In the genomic region with DNA sequence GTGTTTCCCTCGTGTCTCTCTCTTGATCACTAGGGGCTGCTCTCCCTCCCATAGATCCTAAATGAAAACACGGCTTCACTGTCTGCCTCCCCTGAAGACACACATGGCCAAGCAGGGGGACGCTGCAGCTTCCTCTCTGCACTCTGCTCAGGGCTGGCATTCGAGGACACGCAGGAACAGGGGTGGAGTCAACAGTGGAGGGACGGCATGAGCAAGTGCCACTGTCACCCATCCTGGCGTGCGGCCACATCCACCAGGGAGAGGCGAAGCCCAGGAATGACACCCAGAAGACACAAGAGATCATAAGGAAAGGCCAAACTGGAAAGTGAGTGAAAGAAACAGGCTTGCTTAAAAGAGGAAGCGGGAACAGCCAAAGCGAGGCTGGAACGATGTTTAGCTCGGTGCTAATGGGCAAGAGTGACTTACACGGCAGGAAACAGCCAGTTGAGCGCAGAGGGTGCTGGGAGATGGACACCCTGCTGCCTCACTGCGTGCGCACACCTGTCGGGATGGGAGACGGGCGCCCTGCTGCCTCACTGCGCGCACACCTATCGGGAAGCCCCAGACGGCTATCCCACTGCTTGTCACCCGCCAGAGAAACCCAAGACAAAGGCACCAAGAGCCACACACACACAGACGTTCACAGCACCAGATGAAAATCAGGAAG, we compare ENCODE assay signal across 13 cellular contexts. TPM values are rescaled to one million over a fixed set of nuclear protein-coding genes. Genes with fewer than 3 reads are reported as not detected.
DNase-seq lines count a peak whose midpoint lies in the region; ATAC-seq and TF ChIP-seq lines count a peak whose summit lies in the region.
"Had no signal": no experiment of that assay in that cellular context is flagged by ENCODE, and none has a peak within 500 bp of the region (broad histone marks: within the 10 kb centered on the region; RNA-seq: fewer than 3 reads in every experiment).

No MANE protein-coding gene starts in this region.

- H3K4me1 Mint-ChIP-seq in T-helper 17 cell (peaks cover 22% of the 10 kb centered on the region), Calu3 (ENCODE audit: low read depth, unreplicated experiment) (no peaks in the 10 kb centered on the region)
- H3K4me1 Mint-ChIP-seq in naive thymus-derived CD8-positive, alpha-beta T cell = peaks cover 10 to 45% (median 18%) of the 10 kb centered on the region in 4 donors
- H3K4me1 Mint-ChIP-seq: nephron had no signal

- 75 to 81% methylated on average over 26 of the region's 26 CpGs for WGBS in heart right ventricle, 2 donors

- CTCF ChIA-PET in Calu3 (lab: Charles Lee) = no interaction called here

- TF ChIP-seq CTCF in heart right ventricle (IDR thresholded peaks at IDR 0.05) (no peak), Calu3 (IDR thresholded peaks at IDR 0.05; ENCODE audit: unreplicated experiment) (no peak)

- intact Hi-C loops in heart right ventricle (cut with DNase I) = no loop called here
- intact Hi-C loops in Calu3 (cut with micrococcal nuclease; ENCODE audit: unreplicated experiment) = no loop called here
- intact Hi-C loops in sciatic nerve (cut with DNase I) = no loop called here

- DNase-seq in Ammon's horn (ENCODE audit: low spot score) (peak; percentile 38), H7 (peak; percentile 50), T-helper 17 cell (no peak), heart right ventricle (peak; percentile 48 to 58), Calu3 (no peak), sciatic nerve (ENCODE audit: low spot score) (no peak)
- DNase-seq in naive thymus-derived CD8-positive, alpha-beta T cell = no peak
- DNase-seq in stimulated activated CD4-positive, alpha-beta T cell treated with anti-CD3 and anti-CD28 coated beads, Interleukin-1b, Interleukin-23, amount 100 ng/mL, for 48 hours = no peak
- DNase-seq: activated effector memory CD4-positive, alpha-beta T cell treated with anti-CD3 and anti-CD28 coated beads, Interleukin-2, amount 50 U/mL, for 16 hours; NCI-H226; RPMI8226; uterus had no signal

- BruUV-seq in Calu3 (replicated peaks; lab: Mats Ljungman, UMichigan) = no TSS peak

- POLR2A ChIA-PET in naive thymus-derived CD8-positive, alpha-beta T cell (lab: Charles Lee) = interaction anchor here (1.2 kb wide), 1 partner anchor 21 kb away, joined by 3 read pairs; no protein-coding TSS in a partner anchor

- H3K27ac Mint-ChIP-seq in T-helper 17 cell (peak overlapping the region; percentile 86), Calu3 (ENCODE audit: unreplicated experiment) (no peak overlapping the region)
- H3K27ac Mint-ChIP-seq in naive thymus-derived CD8-positive, alpha-beta T cell = peak overlapping the region in 5 of 10 donors; percentile 59 to 80 (median 78)
- H3K27ac Mint-ChIP-seq: nephron had no signal

- no peaks in the 10 kb centered on the region for H3K9me3 ChIP-seq in T-helper 17 cell (ENCODE audit: control insufficient read depth, low read length, poor library complexity, severe bottlenecking)
- H3K9me3 ChIP-seq in heart right ventricle = no peaks in the 10 kb centered on the region
- H3K9me3 ChIP-seq: uterus had no signal

- no peaks in the 10 kb centered on the region for H3K27me3 Mint-ChIP-seq in T-helper 17 cell
- no peaks in the 10 kb centered on the region for H3K27me3 Mint-ChIP-seq in Calu3 (ENCODE audit: unreplicated experiment)
- no peaks in the 10 kb centered on the region for H3K27me3 Mint-ChIP-seq in naive thymus-derived CD8-positive, alpha-beta T cell

- H3K4me1 ChIP-seq in heart right ventricle = peaks cover 0 to 35% (median 22%) of the 10 kb centered on the region in 9 donors
- H3K4me1 ChIP-seq: uterus had no signal

- H3K27me3 ChIP-seq in H7 (ENCODE audit: control insufficient read depth, insufficient read depth, low read length) = no peaks in the 10 kb centered on the region
- H3K27me3 ChIP-seq in heart right ventricle = no peaks in the 10 kb centered on the region
- H3K27me3 ChIP-seq: uterus had no signal

- H3K4me3 Mint-ChIP-seq in T-helper 17 cell = no peak overlapping the region
- no peak overlapping the region for H3K4me3 Mint-ChIP-seq in Calu3 (ENCODE audit: low read depth, unreplicated experiment)
- no peak overlapping the region for H3K4me3 Mint-ChIP-seq in naive thymus-derived CD8-positive, alpha-beta T cell
- H3K4me3 Mint-ChIP-seq: nephron had no signal

- H3K4me3 ChIP-seq in H7 (ENCODE audit: insufficient read depth, low read depth, low read length) (no peak overlapping the region), heart right ventricle (no peak overlapping the region)
- H3K4me3 ChIP-seq: uterus had no signal

- H3K9me3 Mint-ChIP-seq in Calu3 (ENCODE audit: low read depth, unreplicated experiment) = no peaks in the 10 kb centered on the region
- H3K9me3 Mint-ChIP-seq in naive thymus-derived CD8-positive, alpha-beta T cell = no peaks in the 10 kb centered on the region
- H3K9me3 Mint-ChIP-seq: nephron had no signal

- H3K27ac ChIP-seq in heart right ventricle = peak overlapping the region in 3 of 10 donors; percentile 24 to 56 (median 49)
- H3K27ac ChIP-seq: uterus had no signal

- H3K36me3 ChIP-seq in H7 (replicated peaks; ENCODE audit: control insufficient read depth, insufficient read depth, low read length) (peaks cover 24% of the 10 kb centered on the region), heart right ventricle (peaks cover 4 to 88% (median 37%) of the 10 kb centered on the region in 9 donors)
- H3K36me3 ChIP-seq: uterus had no signal

- H3K36me3 Mint-ChIP-seq in T-helper 17 cell (ENCODE audit: low read depth) = no peaks in the 10 kb centered on the region
- H3K36me3 Mint-ChIP-seq in Calu3 (ENCODE audit: insufficient read depth, unreplicated experiment) = peaks cover 46% of the 10 kb centered on the region
- H3K36me3 Mint-ChIP-seq in naive thymus-derived CD8-positive, alpha-beta T cell = peaks cover 0 to 58% (median 0%) of the 10 kb centered on the region in 3 donors

- ATAC-seq in T-helper 17 cell (no peak), heart right ventricle (peak in 7 of 8 donors; percentile 31 to 75 (median 53)), sciatic nerve (no peak)
- ATAC-seq in naive thymus-derived CD8-positive, alpha-beta T cell = no peak

RNA-seq across cellular contexts. Expression of gene C1QTNF12, which starts 13.6 kb away (rescaled TPM):
- 3.6 and 6.3 TPM in 2 replicates for total RNA-seq in H7 (2014; rRNA removed; shearing (Covaris generic))
- total RNA-seq in T-helper 17 cell (1 to 10 TPM in 1 of 2 donors, under 1 TPM in 1; 0.91 to 2.0 TPM), heart right ventricle (1 to 10 TPM in 4 of 10 donors, under 1 TPM in 5, not detected in 1; 0.42 to 1.9 (median 0.90) TPM), Calu3 (2022) (2.0 and 4.2 TPM in 2 replicates), sciatic nerve (3.5 TPM)
- 1 to 10 TPM; 1.6 to 2.3 TPM for polyA plus RNA-seq in heart right ventricle
- total RNA-seq in naive thymus-derived CD8-positive, alpha-beta T cell = 1 to 10 TPM; 5.0 to 7.1 TPM
- polyA plus RNA-seq in naive thymus-derived CD8-positive, alpha-beta T cell = under 1 TPM in 1 of 3 donors, not detected in 2; 0.22 TPM

RNA-seq across cellular contexts. Expression of gene UBE2J2, which starts 13.6 kb away (rescaled TPM):
- 81.8 and 105 TPM in 2 replicates for total RNA-seq in H7 (2014; rRNA removed; shearing (Covaris generic))
- 10 to 100 TPM; 50.6 to 57.7 TPM for total RNA-seq in T-helper 17 cell
- 10 to 100 TPM; 23.5 to 41.9 (median 29.2) TPM for total RNA-seq in heart right ventricle
- 10 to 100 TPM; 43.8 to 44.1 TPM for polyA plus RNA-seq in heart right ventricle
- total RNA-seq in Calu3 (2022) = 45.6 and 50.0 TPM in 2 replicates
- 100 to 1,000 TPM; 104 to 105 TPM for total RNA-seq in naive thymus-derived CD8-positive, alpha-beta T cell
- polyA plus RNA-seq in naive thymus-derived CD8-positive, alpha-beta T cell = 10 to 100 TPM; 84.7 to 92.9 (median 85.8) TPM
- 50.5 TPM for total RNA-seq in sciatic nerve

RNA-seq across cellular contexts. Expression of gene SCNN1D, which starts 20.2 kb away (rescaled TPM):
- 4.0 and 10.2 TPM in 2 replicates for total RNA-seq in H7 (2014; rRNA removed; shearing (Covaris generic))
- total RNA-seq in T-helper 17 cell = 1 to 10 TPM; 4.6 to 8.0 TPM
- total RNA-seq in heart right ventricle = 1 to 10 TPM; 1.0 to 5.4 (median 2.7) TPM
- 10 to 100 TPM in 1 of 2 donors, 1 to 10 TPM in 1; 1.0 to 22.5 TPM for polyA plus RNA-seq in heart right ventricle
- 2.5 and 4.1 TPM in 2 replicates for total RNA-seq in Calu3 (2022)
- total RNA-seq in naive thymus-derived CD8-positive, alpha-beta T cell = 10 to 100 TPM; 11.8 to 17.4 TPM
- under 1 TPM in 2 of 3 donors, not detected in 1; 0.06 to 0.58 TPM for polyA plus RNA-seq in naive thymus-derived CD8-positive, alpha-beta T cell
- total RNA-seq in sciatic nerve = 12.5 TPM

RNA-seq across cellular contexts. Expression of gene B3GALT6, which starts 28.0 kb away (rescaled TPM):
- total RNA-seq in H7 (2014; rRNA removed; shearing (Covaris generic)) = 40.3 and 47.2 TPM in 2 replicates
- total RNA-seq in T-helper 17 cell = 1 to 10 TPM; 8.4 to 9.4 TPM
- 10 to 100 TPM in 4 of 10 donors, 1 to 10 TPM in 6; 7.3 to 13.5 (median 9.1) TPM for total RNA-seq in heart right ventricle
- 10 to 100 TPM in 1 of 2 donors, 1 to 10 TPM in 1; 7.7 to 16.2 TPM for polyA plus RNA-seq in heart right ventricle
- total RNA-seq in Calu3 (2022) = 23.4 and 25.9 TPM in 2 replicates
- total RNA-seq in naive thymus-derived CD8-positive, alpha-beta T cell = 10 to 100 TPM; 21.4 to 23.6 TPM
- 10 to 100 TPM in 2 of 3 donors, 1 to 10 TPM in 1; 8.8 to 24.6 (median 14.6) TPM for polyA plus RNA-seq in naive thymus-derived CD8-positive, alpha-beta T cell
- 10.9 TPM for total RNA-seq in sciatic nerve

RNA-seq across cellular contexts. Expression of gene SDF4, which starts 28.3 kb away (rescaled TPM):
- total RNA-seq in H7 (2014; rRNA removed; shearing (Covaris generic)) = 102 and 127 TPM in 2 replicates
- total RNA-seq in T-helper 17 cell (100 to 1,000 TPM; 129 to 146 TPM), heart right ventricle (100 to 1,000 TPM in 9 of 10 donors, 10 to 100 TPM in 1; 95.6 to 174 (median 123) TPM), Calu3 (2022) (128 and 161 TPM in 2 replicates), sciatic nerve (94.9 TPM)
- 100 to 1,000 TPM; 107 to 184 TPM for polyA plus RNA-seq in heart right ventricle
- 100 to 1,000 TPM; 110 to 115 TPM for total RNA-seq in naive thymus-derived CD8-positive, alpha-beta T cell
- 10 to 100 TPM; 73.8 to 86.3 (median 76.7) TPM for polyA plus RNA-seq in naive thymus-derived CD8-positive, alpha-beta T cell

Comparison
In these comparisons a context has a peak if more than half of its experiments do, and no peak if none do; other contexts are left out.
1. DNase-seq: peak in Ammon's horn (single experiment), H7 (single experiment) and heart right ventricle (2 of 2); none in T-helper 17 cell (0 of 3), Calu3 (single experiment), naive thymus-derived CD8-positive, alpha-beta T cell (0 of 10), sciatic nerve (single experiment) and stimulated activated CD4-positive, alpha-beta T cell treated with anti-CD3 and anti-CD28 coated beads, Interleukin-1b, Interleukin-23, amount 100 ng/mL, for 48 hours (single experiment).
2. ATAC-seq: peak in heart right ventricle (7 of 8); none in T-helper 17 cell (single experiment), naive thymus-derived CD8-positive, alpha-beta T cell (0 of 2) and sciatic nerve (single experiment).